ENCODE assay signal across 13 cellular contexts in genomic region chr5:89293849-89294248, GRCh38.
DNase-seq lines count a peak whose midpoint lies in the region; ATAC-seq and TF ChIP-seq lines count a peak whose summit lies in the region.
"Had no signal": no experiment of that assay in that cellular context is flagged by ENCODE, and none has a peak within 500 bp of the region (broad histone marks: within the 10 kb centered on the region; RNA-seq: fewer than 3 reads in every experiment).

No MANE protein-coding gene starts in this region.

- intact Hi-C loops in CD14-positive monocyte (cut with micrococcal nuclease) (no loop called here), gastrocnemius medialis (cut with DNase I; ENCODE audit: low total_unique reads) (no loop called here)

- no peaks in the 10 kb centered on the region for H3K36me3 Mint-ChIP-seq in CD14-positive monocyte
- H3K36me3 Mint-ChIP-seq: activated CD8-positive, alpha-beta memory T cell treated with anti-CD3 and anti-CD28 coated beads, Interleukin-2, amount 10 ng/mL, durations not matched to agents 7 days and 5 days; activated naive CD8-positive, alpha-beta T cell treated with anti-CD3 and anti-CD28 coated beads, Interleukin-2, amount 10 ng/mL, durations not matched to agents 7 days and 5 days had no signal

- TF ChIP-seq CTCF in CD14-positive monocyte (IDR thresholded peaks at IDR 0.05): no peak
- no peak for TF ChIP-seq CTCF in choroid plexus epithelial cell (conservative IDR thresholded peaks at IDR 0.05; ENCODE audit: low read depth, low read length)
- no peak for TF ChIP-seq CTCF in gastrocnemius medialis (IDR thresholded peaks at IDR 0.05 in 4 of 5, conservative IDR thresholded peaks at IDR 0.05 in 1 of 5)

- DNase-seq in CD14-positive monocyte (ENCODE audit: low spot score) (peak; percentile 57), MV-4-11 (lab: John Stamatoyannopoulos, UW) (peak; percentile 96), choroid plexus epithelial cell (ENCODE audit: low read depth) (peak; percentile 86), myocyte (ENCODE audit: low read depth) (peak; percentile 43), gastrocnemius medialis (no peak), mucosa of gallbladder (ENCODE audit: low spot score) (no peak), SHP77 treated with DMSO at 0.1 percent for 48 hours (lab: John Stamatoyannopoulos, UW) (no peak), DMS53 (lab: John Stamatoyannopoulos, UW) (no peak)
- DNase-seq: activated CD8-positive, alpha-beta memory T cell treated with anti-CD3 and anti-CD28 coated beads, Interleukin-2, amount 10 ng/mL, durations not matched to agents 7 days and 5 days; activated naive CD8-positive, alpha-beta T cell treated with anti-CD3 and anti-CD28 coated beads, Interleukin-2, amount 10 ng/mL, durations not matched to agents 7 days and 5 days; H7; NCI-H187 treated with DMSO at 0.1 percent for 48 hours had no signal

- peak overlapping the region; percentile 87 to 98 (median 96) for H3K27ac Mint-ChIP-seq in CD14-positive monocyte
- H3K27ac Mint-ChIP-seq: activated CD8-positive, alpha-beta memory T cell treated with anti-CD3 and anti-CD28 coated beads, Interleukin-2, amount 10 ng/mL, durations not matched to agents 7 days and 5 days; activated naive CD8-positive, alpha-beta T cell treated with anti-CD3 and anti-CD28 coated beads, Interleukin-2, amount 10 ng/mL, durations not matched to agents 7 days and 5 days had no signal

- no peaks in the 10 kb centered on the region for H3K9me3 ChIP-seq in gastrocnemius medialis

- TF ChIP-seq POLR2A in gastrocnemius medialis (IDR thresholded peaks at IDR 0.05): no peak

- no peaks in the 10 kb centered on the region for H3K36me3 ChIP-seq in gastrocnemius medialis

- H3K9me3 Mint-ChIP-seq in CD14-positive monocyte: peaks cover 0 to 4% (median 0%) of the 10 kb centered on the region in 7 donors
- H3K9me3 Mint-ChIP-seq: activated naive CD8-positive, alpha-beta T cell treated with anti-CD3 and anti-CD28 coated beads, Interleukin-2, amount 10 ng/mL, durations not matched to agents 7 days and 5 days had no signal

- no peaks in the 10 kb centered on the region for H3K27me3 ChIP-seq in gastrocnemius medialis

- H3K27me3 Mint-ChIP-seq in CD14-positive monocyte (ENCODE audit: low read depth in 3 of 3): peaks cover 0 to 1% (median 0%) of the 10 kb centered on the region in 3 donors
- H3K27me3 Mint-ChIP-seq: activated CD8-positive, alpha-beta memory T cell treated with anti-CD3 and anti-CD28 coated beads, Interleukin-2, amount 10 ng/mL, durations not matched to agents 7 days and 5 days; activated naive CD8-positive, alpha-beta T cell treated with anti-CD3 and anti-CD28 coated beads, Interleukin-2, amount 10 ng/mL, durations not matched to agents 7 days and 5 days had no signal

- H3K4me1 Mint-ChIP-seq in CD14-positive monocyte: peaks cover 37% of the 10 kb centered on the region
- H3K4me1 Mint-ChIP-seq: activated CD8-positive, alpha-beta memory T cell treated with anti-CD3 and anti-CD28 coated beads, Interleukin-2, amount 10 ng/mL, durations not matched to agents 7 days and 5 days; activated naive CD8-positive, alpha-beta T cell treated with anti-CD3 and anti-CD28 coated beads, Interleukin-2, amount 10 ng/mL, durations not matched to agents 7 days and 5 days had no signal

- peak overlapping the region; percentile 70 to 90 for H3K4me3 Mint-ChIP-seq in CD14-positive monocyte
- H3K4me3 Mint-ChIP-seq: activated CD8-positive, alpha-beta memory T cell treated with anti-CD3 and anti-CD28 coated beads, Interleukin-2, amount 10 ng/mL, durations not matched to agents 7 days and 5 days; activated naive CD8-positive, alpha-beta T cell treated with anti-CD3 and anti-CD28 coated beads, Interleukin-2, amount 10 ng/mL, durations not matched to agents 7 days and 5 days had no signal

- no peak overlapping the region for H3K4me3 ChIP-seq in choroid plexus epithelial cell (ENCODE audit: low read depth, low read length)
- H3K4me3 ChIP-seq in gastrocnemius medialis: no peak overlapping the region

- H3K27ac ChIP-seq in gastrocnemius medialis: no peak overlapping the region
- H3K27ac ChIP-seq: parathyroid adenoma had no signal

- in situ Hi-C loops in gastrocnemius medialis (cut with MboI; ENCODE audit: low sequenced_read_pairs in 4 of 4): no loop called here

- H3K4me1 ChIP-seq in gastrocnemius medialis: no peaks in the 10 kb centered on the region
- H3K4me1 ChIP-seq: parathyroid adenoma had no signal

- no peak for ATAC-seq in gastrocnemius medialis
- ATAC-seq: activated CD8-positive, alpha-beta memory T cell treated with anti-CD3 and anti-CD28 coated beads, Interleukin-2, amount 10 ng/mL, durations not matched to agents 7 days and 5 days had no signal

Comparison
In these comparisons a context has a peak if more than half of its experiments do, and no peak if none do; other contexts are left out.
1. DNase-seq: peak in CD14-positive monocyte (single experiment), MV-4-11 (single experiment), choroid plexus epithelial cell (single experiment) and myocyte (single experiment); none in gastrocnemius medialis (0 of 2), mucosa of gallbladder (single experiment), SHP77 treated with DMSO at 0.1 percent for 48 hours (single experiment) and DMS53 (single experiment).